ENCODE assay signal across 9 cellular contexts in genomic region chr10:15122477-15123030, GRCh38. TPM values are rescaled to one million over a fixed set of nuclear protein-coding genes. Genes with fewer than 3 reads are reported as not detected.
A peak's percentile ranks its signal among the peaks of the same experiment; 100 is the strongest.
DNase-seq lines count a peak whose midpoint lies in the region; ATAC-seq and TF ChIP-seq lines count a peak whose summit lies in the region.
"Had no signal": no experiment of that assay in that cellular context is flagged by ENCODE, and none has a peak within 500 bp of the region (broad histone marks: within the 10 kb centered on the region; RNA-seq: fewer than 3 reads in every experiment).

No MANE protein-coding gene starts in this region.

- ATAC-seq in GM18870 (IDR thresholded peaks at IDR 0.05; ENCODE audit: unreplicated experiment) (peak; percentile 91), GM21528 (IDR thresholded peaks at IDR 0.05; ENCODE audit: low FRiP score, unreplicated experiment) (peak; percentile 91), HG03280 (IDR thresholded peaks at IDR 0.05; ENCODE audit: unreplicated experiment) (peak; percentile 93), upper lobe of left lung (ENCODE audit: low FRiP score in 2 of 2) (no peak), omental fat pad (ENCODE audit: low FRiP score) (no peak)

- no peak overlapping the region for H3K9ac ChIP-seq in fibroblast of lung (ENCODE audit: insufficient read depth, low read length)

- H3K4me3 ChIP-seq in fibroblast of lung (replicated peaks in 1 of 4; ENCODE audit: control extremely low read depth in 1 of 4, insufficient read depth in 1 of 4, low read depth in 3 of 4, low read length in 4 of 4): no peak overlapping the region
- no peak overlapping the region for H3K4me3 ChIP-seq in upper lobe of left lung
- H3K4me3 ChIP-seq: SK-N-MC had no signal

- no peak for TF ChIP-seq EP300 in upper lobe of left lung (IDR thresholded peaks at IDR 0.05)

- H3K27ac ChIP-seq in fibroblast of lung (ENCODE audit: insufficient read depth, low read length) (peak overlapping the region; percentile 6), upper lobe of left lung (no peak overlapping the region)
- H3K27ac ChIP-seq: SK-N-MC had no signal

- no peak for TF ChIP-seq CTCF in fibroblast of lung (conservative IDR thresholded peaks at IDR 0.05 in 1 of 2, IDR thresholded peaks at IDR 0.05 in 1 of 2; ENCODE audit: low read depth in 1 of 2, low read length in 2 of 2)
- no peak for TF ChIP-seq CTCF in upper lobe of left lung (IDR thresholded peaks at IDR 0.05)
- TF ChIP-seq CTCF in omental fat pad (IDR thresholded peaks at IDR 0.05): no peak

- H3K9me3 ChIP-seq in fibroblast of lung (ENCODE audit: control insufficient read depth, insufficient read depth, low read depth, low read length): no peaks in the 10 kb centered on the region
- no peaks in the 10 kb centered on the region for H3K9me3 ChIP-seq in upper lobe of left lung

- TF ChIP-seq POLR2A in upper lobe of left lung (IDR thresholded peaks at IDR 0.05): no peak

- DNase-seq in fibroblast of lung (ENCODE audit: low read depth in 2 of 2): no peak
- DNase-seq in upper lobe of left lung: no peak
- DNase-seq in NCI-H146 (lab: John Stamatoyannopoulos, UW): no peak
- no peak for DNase-seq in putamen (ENCODE audit: low spot score)
- no peak for DNase-seq in omental fat pad (ENCODE audit: low spot score)

- peaks cover 9% of the 10 kb centered on the region for H3K36me3 ChIP-seq in fibroblast of lung (ENCODE audit: control insufficient read depth, insufficient read depth, low read length)
- peaks cover 3 to 49% (median 13%) of the 10 kb centered on the region in 4 donors for H3K36me3 ChIP-seq in upper lobe of left lung

- no peaks in the 10 kb centered on the region for H4K20me1 ChIP-seq in fibroblast of lung (ENCODE audit: control insufficient read depth, extremely low read depth, insufficient read depth, low read length)

- H3K27me3 ChIP-seq in fibroblast of lung (ENCODE audit: control insufficient read depth, insufficient read depth, low read length) (no peaks in the 10 kb centered on the region), upper lobe of left lung (no peaks in the 10 kb centered on the region)

- no peaks in the 10 kb centered on the region for H3K79me2 ChIP-seq in fibroblast of lung (ENCODE audit: control insufficient read depth, insufficient read depth, low read length)

- H3K4me2 ChIP-seq in fibroblast of lung (ENCODE audit: extremely low read depth, insufficient read depth, low read length): peak overlapping the region; percentile 42

- WGBS in upper lobe of left lung, 2 donors: 92 to 95% methylated on average over 9 of the region's 9 CpGs

- H2AFZ ChIP-seq in fibroblast of lung (ENCODE audit: low read length): no peak overlapping the region

- H3K4me1 ChIP-seq in fibroblast of lung (ENCODE audit: control insufficient read depth, extremely low read depth, insufficient read depth, low read length) (peaks cover 6% of the 10 kb centered on the region), upper lobe of left lung (no peaks in the 10 kb centered on the region)

RNA-seq across cellular contexts. Expression of gene RPP38, which starts 25.4 kb away (rescaled TPM):
- total RNA-seq in fibroblast of lung (14.6 and 15.4 TPM in 2 replicates), upper lobe of left lung (10 to 100 TPM in 5 of 6 donors, 1 to 10 TPM in 1; 6.4 to 27.2 (median 13.6) TPM), omental fat pad (10 to 100 TPM in 3 of 4 donors, 1 to 10 TPM in 1; 9.4 to 15.4 (median 12.1) TPM)
- 24.7 and 26.4 TPM in 2 replicates for polyA plus RNA-seq in fibroblast of lung
- polyA plus RNA-seq in fibroblast of lung (2012): 14.9 and 16.7 TPM in 2 replicates
- 6.4 and 8.0 TPM in 2 replicates for polyA minus RNA-seq in fibroblast of lung (ENCODE audit: low replicate concordance)

RNA-seq across cellular contexts. Expression of gene ACBD7, which starts 34.0 kb away (rescaled TPM):
- total RNA-seq in fibroblast of lung (under 0.01 and 4.1 TPM in 2 replicates), upper lobe of left lung (1 to 10 TPM in 1 of 6 donors, under 1 TPM in 3, not detected in 2; 0.46 to 2.4 (median 0.83) TPM), omental fat pad (under 1 TPM in 1 of 4 donors, not detected in 3; 0.48 TPM)
- 0.42 and 1.3 TPM in 2 replicates for polyA plus RNA-seq in fibroblast of lung
- polyA plus RNA-seq in fibroblast of lung (2012): 0.33 and 0.88 TPM in 2 replicates
- polyA minus RNA-seq in fibroblast of lung (ENCODE audit: low replicate concordance): not detected in 2 replicates

RNA-seq across cellular contexts. Expression of gene NMT2, which starts 45.9 kb away (rescaled TPM):
- 21.0 and 21.3 TPM in 2 replicates for total RNA-seq in fibroblast of lung
- polyA plus RNA-seq in fibroblast of lung: 16.6 and 35.2 TPM in 2 replicates
- 18.8 and 37.7 TPM in 2 replicates for polyA plus RNA-seq in fibroblast of lung (2012)
- polyA minus RNA-seq in fibroblast of lung (ENCODE audit: low replicate concordance): 7.5 and 11.8 TPM in 2 replicates
- 10 to 100 TPM in 1 of 6 donors, 1 to 10 TPM in 5; 6.4 to 12.0 (median 8.6) TPM for total RNA-seq in upper lobe of left lung
- total RNA-seq in omental fat pad: 10 to 100 TPM; 25.1 to 96.4 (median 72.8) TPM

Comparison
In these comparisons a context has a peak if more than half of its experiments do, and no peak if none do; other contexts are left out.
1. ATAC-seq: peak in GM18870 (single experiment), GM21528 (single experiment) and HG03280 (single experiment); none in upper lobe of left lung (0 of 2) and omental fat pad (single experiment).